23 cellular contexts compared by ENCODE assay signal in the genomic region with DNA sequence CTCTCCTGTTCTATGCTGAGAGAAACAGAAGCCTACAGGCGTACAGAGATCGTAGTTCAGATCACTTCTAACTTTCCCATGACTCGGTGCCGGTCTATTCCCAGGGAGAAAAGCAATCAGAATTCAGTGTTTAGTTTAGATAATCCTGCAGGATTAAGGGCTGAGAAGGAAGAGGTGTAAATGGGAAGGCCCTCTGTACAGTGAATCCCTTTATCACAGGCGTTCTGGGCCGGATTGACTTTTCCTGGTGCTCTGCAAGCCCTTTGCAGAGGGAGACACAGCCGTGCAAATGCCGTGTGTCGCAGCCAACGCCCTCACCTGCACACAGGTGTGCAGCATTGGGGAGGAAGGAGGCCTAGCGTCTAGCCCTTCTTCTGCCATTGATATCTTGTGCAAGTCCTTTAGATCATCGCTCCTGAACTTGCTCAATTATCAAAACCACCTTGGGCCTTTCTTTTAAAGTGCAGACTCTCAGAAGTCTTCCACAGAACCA.
"Had no signal": no experiment of that assay in that cellular context is flagged by ENCODE, and none has a peak within 500 bp of the region (broad histone marks: within the 10 kb centered on the region; RNA-seq: fewer than 3 reads in every experiment).

No MANE protein-coding gene starts in this region.

- ATAC-seq: esophagus mucosa; left lung; naive thymus-derived CD8-positive, alpha-beta T cell; psoas muscle; T-helper 17 cell had no signal

- H3K27me3 ChIP-seq: cardiac muscle cell, left lung, right atrium auricular region, uterus had no signal

- H3K27ac ChIP-seq: cardiac muscle cell, left lung, psoas muscle, right atrium auricular region, spleen, tibial nerve, uterus had no signal

- H3K27ac Mint-ChIP-seq: activated naive CD4-positive, alpha-beta T cell treated with anti-CD3 and anti-CD28 coated beads for 36 hours; activated naive CD8-positive, alpha-beta T cell treated with anti-CD3 and anti-CD28 coated beads, Interleukin-2, amount 10 ng/mL, durations not matched to agents 7 days and 5 days; naive thymus-derived CD8-positive, alpha-beta T cell; stimulated activated naive CD8-positive, alpha-beta T cell treated with anti-CD3 and anti-CD28 coated beads, Interleukin-15, Interleukin-2, amounts not matched to agents 100 ng/mL and 50 ng/mL, for 24 hours; T-helper 17 cell had no signal

- H3K36me3 ChIP-seq: cardiac muscle cell, left lung, right atrium auricular region, spleen, tibial nerve, uterus had no signal

- H3K36me3 Mint-ChIP-seq: activated naive CD8-positive, alpha-beta T cell treated with anti-CD3 and anti-CD28 coated beads, Interleukin-2, amount 10 ng/mL, durations not matched to agents 7 days and 5 days; naive thymus-derived CD8-positive, alpha-beta T cell had no signal

- H3K9me3 ChIP-seq: left lung, psoas muscle, right atrium auricular region, uterus had no signal

- DNase-seq: activated CD4-positive, alpha-beta T cell treated with anti-CD3 and anti-CD28 coated beads for 4 hours; activated CD4-positive, alpha-beta T cell treated with anti-CD3 and anti-CD28 coated beads, Interleukin-2, amount 50 U/mL, for 48 hours; activated CD4-positive, CD25-positive, alpha-beta regulatory T cell; activated naive CD4-positive, alpha-beta T cell treated with anti-CD3 and anti-CD28 coated beads for 36 hours; activated naive CD8-positive, alpha-beta T cell treated with anti-CD3 and anti-CD28 coated beads, Interleukin-2, amount 10 ng/mL, durations not matched to agents 7 days and 5 days; activated T-cell treated with anti-CD3 and anti-CD28 coated beads, Interleukin-2, amount 50 U/mL, for 48 hours; amniotic stem cell; dermis blood vessel endothelial cell; effector memory CD4-positive, alpha-beta T cell; foreskin melanocyte; kidney; left lung; naive thymus-derived CD8-positive, alpha-beta T cell; psoas muscle; spleen; stimulated activated CD4-positive, alpha-beta T cell treated with anti-CD3 and anti-CD28 coated beads, Interleukin-4, amount 100 ng/mL, for 24 hours; T-helper 17 cell; uterus had no signal

- H3K4me3 ChIP-seq: cardiac muscle cell, left lung, psoas muscle, right atrium auricular region, spleen, tibial nerve, uterus had no signal

- H3K4me1 ChIP-seq: left lung, psoas muscle, spleen, tibial nerve, uterus had no signal

- H3K9me3 Mint-ChIP-seq: activated naive CD4-positive, alpha-beta T cell treated with anti-CD3 and anti-CD28 coated beads for 36 hours; activated naive CD8-positive, alpha-beta T cell treated with anti-CD3 and anti-CD28 coated beads, Interleukin-2, amount 10 ng/mL, durations not matched to agents 7 days and 5 days; naive thymus-derived CD8-positive, alpha-beta T cell; stimulated activated naive CD8-positive, alpha-beta T cell treated with anti-CD3 and anti-CD28 coated beads, Interleukin-15, Interleukin-2, amounts not matched to agents 100 ng/mL and 50 ng/mL, for 24 hours had no signal

- H3K4me3 Mint-ChIP-seq: activated naive CD4-positive, alpha-beta T cell treated with anti-CD3 and anti-CD28 coated beads for 36 hours; activated naive CD8-positive, alpha-beta T cell treated with anti-CD3 and anti-CD28 coated beads, Interleukin-2, amount 10 ng/mL, durations not matched to agents 7 days and 5 days; naive thymus-derived CD8-positive, alpha-beta T cell; stimulated activated naive CD8-positive, alpha-beta T cell treated with anti-CD3 and anti-CD28 coated beads, Interleukin-15, Interleukin-2, amounts not matched to agents 100 ng/mL and 50 ng/mL, for 24 hours; T-helper 17 cell had no signal
